Comparison of ENCODE assay signal across 8 cellular contexts in the genomic region with DNA sequence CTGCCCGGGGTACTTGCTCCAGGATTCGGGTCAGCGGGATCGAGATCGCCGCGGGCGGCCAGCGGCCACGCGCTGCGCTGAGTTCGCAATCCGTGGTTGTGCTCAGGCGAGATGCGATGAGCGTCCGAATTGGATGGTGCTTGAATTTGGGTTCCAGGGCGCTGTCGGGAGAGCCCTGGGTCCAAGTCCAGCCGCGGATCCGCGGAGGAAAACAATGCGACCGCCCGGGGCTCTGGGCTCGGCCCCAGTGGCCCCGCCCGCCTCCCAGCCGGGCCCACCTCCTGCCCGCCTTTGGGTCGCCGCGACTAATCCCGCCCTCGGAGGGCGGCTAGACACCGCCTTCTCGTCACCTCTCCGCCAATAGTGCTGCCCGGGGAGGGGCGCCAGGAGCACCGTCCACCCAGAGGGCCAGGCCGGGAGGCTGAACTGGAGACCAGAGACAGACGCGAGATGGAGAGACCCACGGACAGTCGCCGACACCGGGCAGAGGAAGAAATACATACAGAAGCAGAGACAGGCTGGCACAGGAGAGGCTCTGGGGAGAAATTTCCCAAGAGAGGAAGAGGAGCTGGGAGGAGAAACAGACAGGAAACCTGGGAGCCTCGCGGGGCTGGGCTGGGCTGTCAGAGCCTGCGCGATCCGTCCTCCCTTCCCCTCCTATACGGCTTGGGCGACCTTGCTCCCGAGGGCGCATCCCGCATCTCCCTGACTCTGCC. TPM values are rescaled to one million over a fixed set of nuclear protein-coding genes. Genes with fewer than 3 reads are reported as not detected.
A peak's percentile ranks its signal among the peaks of the same experiment; 100 is the strongest.
DNase-seq lines count a peak whose midpoint lies in the region; ATAC-seq lines count a peak whose summit lies in the region.

Gene SEMA6C, minus strand, starts transcription at position 216 of the 716 bp plus-strand sequence. CDS start 4,010 bp downstream, outside the sequence.

- peak within 1 kb of the TSS; percentile 83 to 88 for H3K4me3 Mint-ChIP-seq in effector memory CD8-positive, alpha-beta T cell
- H3K4me3 Mint-ChIP-seq in memory B cell: peak within 1 kb of the TSS; percentile 89

- peaks cover 7 to 13% of the 10 kb centered on the region in 2 donors for H3K4me1 Mint-ChIP-seq in effector memory CD8-positive, alpha-beta T cell (ENCODE audit: low read depth in 2 of 2)
- peaks cover 18% of the 10 kb centered on the region for H3K4me1 Mint-ChIP-seq in memory B cell

- H3K27ac Mint-ChIP-seq in effector memory CD8-positive, alpha-beta T cell: peak within 1 kb of the TSS; percentile 81 to 84
- H3K27ac Mint-ChIP-seq in memory B cell: peak within 1 kb of the TSS; percentile 43

- H3K27me3 Mint-ChIP-seq in effector memory CD8-positive, alpha-beta T cell: peaks cover 0 to 6% of the 10 kb centered on the region in 2 donors
- H3K27me3 Mint-ChIP-seq in memory B cell: peaks cover 6% of the 10 kb centered on the region

- no peaks in the 10 kb centered on the region for H3K36me3 Mint-ChIP-seq in effector memory CD8-positive, alpha-beta T cell (ENCODE audit: insufficient read depth)
- H3K36me3 Mint-ChIP-seq in memory B cell: no peaks in the 10 kb centered on the region

- ATAC-seq in GM21367 (IDR thresholded peaks at IDR 0.05; ENCODE audit: unreplicated experiment) (peak; percentile 95), memory B cell (ENCODE audit: low read depth) (peak; percentile 99)
- peak; percentile 99 for ATAC-seq in effector memory CD8-positive, alpha-beta T cell (replicated peaks)

- DNase-seq in COLO668 (lab: John Stamatoyannopoulos, UW; ENCODE audit: unreplicated experiment): peak; percentile 95
- peak; percentile 83 for DNase-seq in HT-29 (ENCODE audit: low spot score)
- peak; percentile 19 for DNase-seq in NK-92 (lab: John Stamatoyannopoulos, UW; ENCODE audit: unreplicated experiment)
- DNase-seq in activated CD8-positive, alpha-beta memory T cell treated with anti-CD3 and anti-CD28 coated beads for 48 hours (ENCODE audit: low read depth in 2 of 3, low spot score in 2 of 3): peak; percentile 74 to 80 (median 79)
- DNase-seq in effector memory CD8-positive, alpha-beta T cell: peak; percentile 81 to 83 (median 82)
- DNase-seq in memory B cell (ENCODE audit: low spot score in 2 of 2): peak; percentile 72 to 74
- peak; percentile 71 to 88 (median 79) for DNase-seq in stimulated activated CD4-positive, alpha-beta T cell treated with anti-CD3 and anti-CD28 coated beads, TNF-alpha, amount 100 ng/mL, for 48 hours (ENCODE audit: low read depth in 3 of 3)

- no peaks in the 10 kb centered on the region for H3K9me3 Mint-ChIP-seq in effector memory CD8-positive, alpha-beta T cell
- H3K9me3 Mint-ChIP-seq in memory B cell: no peaks in the 10 kb centered on the region

RNA-seq across cellular contexts. Expression of gene SEMA6C, which starts in this region (rescaled TPM):
- 0.13 TPM in 1 of 2 replicates, not detected in the other for total RNA-seq in HT-29 (2014; rRNA removed; shearing (Covaris generic))

Comparison
In these comparisons a context has a peak if more than half of its experiments do, and no peak if none do; other contexts are left out.
1. Peak in every context shown above with its lines: DNase-seq and ATAC-seq.
2. Peak in DNase-seq in HT-29; RNA of the gene not detected or under 1 TPM.
3. DNase-seq: peak in every context shown above with its lines; median percentile 95 in COLO668; 83 in HT-29; 82 in effector memory CD8-positive, alpha-beta T cell; 79 in activated CD8-positive, alpha-beta memory T cell treated with anti-CD3 and anti-CD28 coated beads for 48 hours; 79 in stimulated activated CD4-positive, alpha-beta T cell treated with anti-CD3 and anti-CD28 coated beads, TNF-alpha, amount 100 ng/mL, for 48 hours; 73 in memory B cell; 19 in NK-92.